In the genomic region with DNA sequence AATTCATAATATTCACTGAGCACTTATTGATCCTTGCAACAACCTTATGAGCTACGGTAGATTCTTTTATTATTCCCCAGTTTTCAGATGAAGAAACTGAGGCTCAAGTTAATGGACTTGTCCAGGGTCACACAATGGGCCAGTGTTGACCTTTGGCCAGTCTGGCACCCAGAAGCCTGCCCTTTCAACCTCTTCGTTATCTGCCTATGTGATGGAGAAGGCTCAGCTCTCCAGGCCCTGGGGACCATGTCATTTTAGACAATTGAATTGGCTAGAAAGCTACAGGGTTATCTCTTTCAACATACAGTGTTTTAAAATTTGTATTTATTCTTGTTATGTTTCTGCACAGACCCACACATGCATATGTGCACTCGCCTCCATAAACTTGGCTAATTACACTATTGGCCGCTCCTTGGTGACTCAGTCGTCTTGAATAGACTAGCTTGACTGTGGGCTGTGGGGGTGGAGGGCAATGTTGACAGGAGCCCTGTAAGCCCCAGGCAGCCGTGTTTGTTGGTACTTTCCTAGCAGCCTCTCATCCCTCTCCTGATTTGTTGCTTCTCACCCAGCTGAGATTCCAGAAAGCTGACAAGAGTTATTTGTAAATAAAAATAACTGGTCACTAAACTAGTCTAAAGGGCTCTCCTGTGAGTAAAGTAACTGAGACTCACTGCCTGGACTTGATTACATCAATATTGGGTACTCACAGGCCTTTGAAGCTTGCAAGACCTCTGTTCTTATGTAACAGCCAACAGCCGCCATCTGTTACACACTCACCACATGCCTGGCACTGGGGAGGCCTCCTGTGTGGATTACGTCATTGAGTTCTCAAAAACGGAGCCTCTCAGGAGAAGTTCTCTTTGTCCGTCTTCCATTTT, we compare ENCODE assay signal across 1 cellular context.
A peak's percentile ranks its signal among the peaks of the same experiment; 100 is the strongest.
TF ChIP-seq lines count a peak whose summit lies in the region.

No MANE protein-coding gene starts in this region.

TF ChIP-seq in HepG2, 621 proteins besides CTCF, POLR2A, EP300 and RAD21 (continued from another document):
- TF ChIP-seq GATAD2A (CRISPR knock-in tag; IDR thresholded peaks at IDR 0.05) = peak; percentile 12; the same call in 1 of the 2 replicates
- TF ChIP-seq, protein P1, sequence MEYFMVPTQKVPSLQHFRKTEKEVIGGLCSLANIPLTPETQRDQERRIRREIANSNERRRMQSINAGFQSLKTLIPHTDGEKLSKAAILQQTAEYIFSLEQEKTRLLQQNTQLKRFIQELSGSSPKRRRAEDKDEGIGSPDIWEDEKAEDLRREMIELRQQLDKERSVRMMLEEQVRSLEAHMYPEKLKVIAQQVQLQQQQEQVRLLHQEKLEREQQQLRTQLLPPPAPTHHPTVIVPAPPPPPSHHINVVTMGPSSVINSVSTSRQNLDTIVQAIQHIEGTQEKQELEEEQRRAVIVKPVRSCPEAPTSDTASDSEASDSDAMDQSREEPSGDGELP (IDR thresholded peaks at IDR 0.05; ENCODE audit: borderline replicate concordance, low read depth) = peak; percentile 30; the same call in 1 of the 2 replicates
- TF ChIP-seq ZFYVE20 (CRISPR knock-in tag; IDR thresholded peaks at IDR 0.05; ENCODE audit: borderline replicate concordance, low read depth) = no peak
- TF ChIP-seq, protein P2, sequence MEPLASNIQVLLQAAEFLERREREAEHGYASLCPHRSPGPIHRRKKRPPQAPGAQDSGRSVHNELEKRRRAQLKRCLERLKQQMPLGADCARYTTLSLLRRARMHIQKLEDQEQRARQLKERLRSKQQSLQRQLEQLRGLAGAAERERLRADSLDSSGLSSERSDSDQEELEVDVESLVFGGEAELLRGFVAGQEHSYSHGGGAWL (CRISPR knock-in tag; IDR thresholded peaks at IDR 0.05) = no peak
- TF ChIP-seq, protein P3, sequence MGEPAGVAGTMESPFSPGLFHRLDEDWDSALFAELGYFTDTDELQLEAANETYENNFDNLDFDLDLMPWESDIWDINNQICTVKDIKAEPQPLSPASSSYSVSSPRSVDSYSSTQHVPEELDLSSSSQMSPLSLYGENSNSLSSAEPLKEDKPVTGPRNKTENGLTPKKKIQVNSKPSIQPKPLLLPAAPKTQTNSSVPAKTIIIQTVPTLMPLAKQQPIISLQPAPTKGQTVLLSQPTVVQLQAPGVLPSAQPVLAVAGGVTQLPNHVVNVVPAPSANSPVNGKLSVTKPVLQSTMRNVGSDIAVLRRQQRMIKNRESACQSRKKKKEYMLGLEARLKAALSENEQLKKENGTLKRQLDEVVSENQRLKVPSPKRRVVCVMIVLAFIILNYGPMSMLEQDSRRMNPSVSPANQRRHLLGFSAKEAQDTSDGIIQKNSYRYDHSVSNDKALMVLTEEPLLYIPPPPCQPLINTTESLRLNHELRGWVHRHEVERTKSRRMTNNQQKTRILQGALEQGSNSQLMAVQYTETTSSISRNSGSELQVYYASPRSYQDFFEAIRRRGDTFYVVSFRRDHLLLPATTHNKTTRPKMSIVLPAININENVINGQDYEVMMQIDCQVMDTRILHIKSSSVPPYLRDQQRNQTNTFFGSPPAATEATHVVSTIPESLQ (CRISPR knock-in tag; conservative IDR thresholded peaks at IDR 0.05) = no peak
- 0 out of 2 replicates have a peak, but pooled peaks have one; percentile 31 for TF ChIP-seq ZFP36L1 (CRISPR knock-in tag; IDR thresholded peaks at IDR 0.05)
- TF ChIP-seq ZNF816 (CRISPR knock-in tag; IDR thresholded peaks at IDR 0.05; ENCODE audit: borderline replicate concordance) = 0 out of 2 replicates have a peak, but pooled peaks have one; percentile 18
- TF ChIP-seq ZMYM4 (CRISPR knock-in tag; IDR thresholded peaks at IDR 0.05) = peak; percentile 25; the same call in 1 of the 2 replicates
- peak; percentile 35; the same call in 1 of the 2 replicates for TF ChIP-seq ZBTB21 (CRISPR knock-in tag; IDR thresholded peaks at IDR 0.05)
- TF ChIP-seq KMT2A (CRISPR knock-in tag; IDR thresholded peaks at IDR 0.05) = no peak
- TF ChIP-seq FOXK1 (CRISPR knock-in tag; IDR thresholded peaks at IDR 0.05; ENCODE audit: borderline replicate concordance, low read depth) = 0 out of 2 replicates have a peak, but pooled peaks have one; percentile 33
- TF ChIP-seq SALL1 (CRISPR knock-in tag; IDR thresholded peaks at IDR 0.05) = peak; percentile 33; the same call in 1 of the 2 replicates
- TF ChIP-seq, protein P4, sequence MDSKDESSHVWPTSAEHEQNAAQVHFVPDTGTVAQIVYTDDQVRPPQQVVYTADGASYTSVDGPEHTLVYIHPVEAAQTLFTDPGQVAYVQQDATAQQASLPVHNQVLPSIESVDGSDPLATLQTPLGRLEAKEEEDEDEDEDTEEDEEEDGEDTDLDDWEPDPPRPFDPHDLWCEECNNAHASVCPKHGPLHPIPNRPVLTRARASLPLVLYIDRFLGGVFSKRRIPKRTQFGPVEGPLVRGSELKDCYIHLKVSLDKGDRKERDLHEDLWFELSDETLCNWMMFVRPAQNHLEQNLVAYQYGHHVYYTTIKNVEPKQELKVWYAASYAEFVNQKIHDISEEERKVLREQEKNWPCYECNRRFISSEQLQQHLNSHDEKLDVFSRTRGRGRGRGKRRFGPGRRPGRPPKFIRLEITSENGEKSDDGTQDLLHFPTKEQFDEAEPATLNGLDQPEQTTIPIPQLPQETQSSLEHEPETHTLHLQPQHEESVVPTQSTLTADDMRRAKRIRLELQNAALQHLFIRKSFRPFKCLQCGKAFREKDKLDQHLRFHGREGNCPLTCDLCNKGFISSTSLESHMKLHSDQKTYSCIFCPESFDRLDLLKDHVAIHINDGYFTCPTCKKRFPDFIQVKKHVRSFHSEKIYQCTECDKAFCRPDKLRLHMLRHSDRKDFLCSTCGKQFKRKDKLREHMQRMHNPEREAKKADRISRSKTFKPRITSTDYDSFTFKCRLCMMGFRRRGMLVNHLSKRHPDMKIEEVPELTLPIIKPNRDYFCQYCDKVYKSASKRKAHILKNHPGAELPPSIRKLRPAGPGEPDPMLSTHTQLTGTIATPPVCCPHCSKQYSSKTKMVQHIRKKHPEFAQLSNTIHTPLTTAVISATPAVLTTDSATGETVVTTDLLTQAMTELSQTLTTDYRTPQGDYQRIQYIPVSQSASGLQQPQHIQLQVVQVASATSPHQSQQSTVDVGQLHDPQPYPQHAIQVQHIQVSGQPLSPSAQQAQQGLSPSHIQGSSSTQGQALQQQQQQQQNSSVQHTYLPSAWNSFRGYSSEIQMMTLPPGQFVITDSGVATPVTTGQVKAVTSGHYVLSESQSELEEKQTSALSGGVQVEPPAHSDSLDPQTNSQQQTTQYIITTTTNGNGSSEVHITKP (CRISPR knock-in tag; IDR thresholded peaks at IDR 0.05; ENCODE audit: low read depth) = peak; percentile 51; the same call in 1 of the 2 replicates
- no peak for TF ChIP-seq JUND (CRISPR knock-in tag; IDR thresholded peaks at IDR 0.05)
- TF ChIP-seq, protein P5, sequence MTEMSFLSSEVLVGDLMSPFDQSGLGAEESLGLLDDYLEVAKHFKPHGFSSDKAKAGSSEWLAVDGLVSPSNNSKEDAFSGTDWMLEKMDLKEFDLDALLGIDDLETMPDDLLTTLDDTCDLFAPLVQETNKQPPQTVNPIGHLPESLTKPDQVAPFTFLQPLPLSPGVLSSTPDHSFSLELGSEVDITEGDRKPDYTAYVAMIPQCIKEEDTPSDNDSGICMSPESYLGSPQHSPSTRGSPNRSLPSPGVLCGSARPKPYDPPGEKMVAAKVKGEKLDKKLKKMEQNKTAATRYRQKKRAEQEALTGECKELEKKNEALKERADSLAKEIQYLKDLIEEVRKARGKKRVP (CRISPR knock-in tag; IDR thresholded peaks at IDR 0.05) = peak in 1 of 2 experiments; percentile 74; a peak in 1 of 4 replicates
- TF ChIP-seq TCF7 (IDR thresholded peaks at IDR 0.05; ENCODE audit: low read depth) = peak; percentile 32; the same call in 1 of the 2 replicates
- no peak for TF ChIP-seq CBX5 (CRISPR knock-in tag; IDR thresholded peaks at IDR 0.05; ENCODE audit: borderline replicate concordance)
- TF ChIP-seq MAF1 (CRISPR knock-in tag; IDR thresholded peaks at IDR 0.05; ENCODE audit: borderline replicate concordance) = no peak
- TF ChIP-seq FOXA3 (CRISPR knock-in tag; IDR thresholded peaks at IDR 0.05) = peak; percentile 19; the same call in 1 of the 2 replicates
- peak; percentile 44 for TF ChIP-seq HDAC1 (CRISPR knock-in tag; IDR thresholded peaks at IDR 0.05)
- TF ChIP-seq RARA (CRISPR knock-in tag; IDR thresholded peaks at IDR 0.05) = peak; percentile 64; the same call in 1 of the 2 replicates
- no peak for TF ChIP-seq ZNF496 (CRISPR knock-in tag; IDR thresholded peaks at IDR 0.05; ENCODE audit: insufficient replicate concordance)
- TF ChIP-seq CREB1 (IDR thresholded peaks at IDR 0.05) = peak; percentile 71
- TF ChIP-seq CREB1 (CRISPR knock-in tag; IDR thresholded peaks at IDR 0.05) = no peak
- TF ChIP-seq, protein P6, sequence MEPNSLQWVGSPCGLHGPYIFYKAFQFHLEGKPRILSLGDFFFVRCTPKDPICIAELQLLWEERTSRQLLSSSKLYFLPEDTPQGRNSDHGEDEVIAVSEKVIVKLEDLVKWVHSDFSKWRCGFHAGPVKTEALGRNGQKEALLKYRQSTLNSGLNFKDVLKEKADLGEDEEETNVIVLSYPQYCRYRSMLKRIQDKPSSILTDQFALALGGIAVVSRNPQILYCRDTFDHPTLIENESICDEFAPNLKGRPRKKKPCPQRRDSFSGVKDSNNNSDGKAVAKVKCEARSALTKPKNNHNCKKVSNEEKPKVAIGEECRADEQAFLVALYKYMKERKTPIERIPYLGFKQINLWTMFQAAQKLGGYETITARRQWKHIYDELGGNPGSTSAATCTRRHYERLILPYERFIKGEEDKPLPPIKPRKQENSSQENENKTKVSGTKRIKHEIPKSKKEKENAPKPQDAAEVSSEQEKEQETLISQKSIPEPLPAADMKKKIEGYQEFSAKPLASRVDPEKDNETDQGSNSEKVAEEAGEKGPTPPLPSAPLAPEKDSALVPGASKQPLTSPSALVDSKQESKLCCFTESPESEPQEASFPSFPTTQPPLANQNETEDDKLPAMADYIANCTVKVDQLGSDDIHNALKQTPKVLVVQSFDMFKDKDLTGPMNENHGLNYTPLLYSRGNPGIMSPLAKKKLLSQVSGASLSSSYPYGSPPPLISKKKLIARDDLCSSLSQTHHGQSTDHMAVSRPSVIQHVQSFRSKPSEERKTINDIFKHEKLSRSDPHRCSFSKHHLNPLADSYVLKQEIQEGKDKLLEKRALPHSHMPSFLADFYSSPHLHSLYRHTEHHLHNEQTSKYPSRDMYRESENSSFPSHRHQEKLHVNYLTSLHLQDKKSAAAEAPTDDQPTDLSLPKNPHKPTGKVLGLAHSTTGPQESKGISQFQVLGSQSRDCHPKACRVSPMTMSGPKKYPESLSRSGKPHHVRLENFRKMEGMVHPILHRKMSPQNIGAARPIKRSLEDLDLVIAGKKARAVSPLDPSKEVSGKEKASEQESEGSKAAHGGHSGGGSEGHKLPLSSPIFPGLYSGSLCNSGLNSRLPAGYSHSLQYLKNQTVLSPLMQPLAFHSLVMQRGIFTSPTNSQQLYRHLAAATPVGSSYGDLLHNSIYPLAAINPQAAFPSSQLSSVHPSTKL (CRISPR knock-in tag; IDR thresholded peaks at IDR 0.05) = peak; percentile 38; the same call in 1 of the 2 replicates
